Comparison of ENCODE assay signal across 10 cellular contexts in the genomic region with DNA sequence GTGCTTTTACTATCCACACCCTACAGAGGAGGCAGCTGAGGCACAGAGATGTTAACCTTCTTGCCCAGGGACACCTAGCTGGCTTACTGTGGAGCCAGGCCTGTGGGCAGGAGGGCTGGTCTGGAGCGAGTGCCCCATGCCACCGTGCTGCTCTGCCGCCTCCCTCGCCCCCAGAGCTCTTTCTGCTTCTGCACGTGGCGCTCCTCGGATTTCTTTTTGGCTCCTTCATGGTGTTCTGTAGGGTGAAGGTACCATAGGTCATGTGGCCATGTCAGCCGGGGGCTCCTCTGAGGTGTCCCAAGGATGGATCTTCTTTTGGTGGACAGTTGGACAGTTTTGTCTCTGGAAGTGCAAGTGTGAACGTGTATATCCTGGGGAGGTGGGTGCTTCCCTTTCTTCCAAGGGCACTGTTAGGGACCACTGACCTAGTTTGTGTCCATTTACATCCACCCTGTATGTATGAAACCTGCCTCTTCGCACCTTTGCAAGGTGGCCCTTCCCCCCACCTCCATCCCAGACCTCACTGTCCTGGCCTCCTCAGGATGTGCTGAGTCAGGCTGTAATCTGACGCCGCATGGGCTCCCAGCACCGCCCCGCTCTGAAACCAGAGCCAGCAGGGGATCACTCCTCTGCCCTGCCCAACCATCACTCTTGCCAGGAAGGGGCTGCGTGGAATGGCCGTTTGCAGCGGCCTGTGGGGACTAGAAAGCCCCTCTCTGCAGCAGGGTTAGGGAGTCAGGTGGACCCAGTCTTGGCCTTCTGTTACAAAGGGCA. TPM values are rescaled to one million over a fixed set of nuclear protein-coding genes. Genes with fewer than 3 reads are reported as not detected.
DNase-seq lines count a peak whose midpoint lies in the region; ATAC-seq, FAIRE-seq and TF ChIP-seq lines count a peak whose summit lies in the region.
"Had no signal": no experiment of that assay in that cellular context is flagged by ENCODE, and none has a peak within 500 bp of the region (broad histone marks: within the 10 kb centered on the region; RNA-seq: fewer than 3 reads in every experiment).

No MANE protein-coding gene starts in this region.

- peaks cover 3 to 55% (median 33%) of the 10 kb centered on the region in 4 donors for H3K4me1 ChIP-seq in tibial artery
- H3K4me1 ChIP-seq in small intestine (ENCODE audit: control insufficient read depth in 2 of 2, insufficient read depth in 1 of 2, low read depth in 1 of 2, low read length in 1 of 2) = no peaks in the 10 kb centered on the region
- H3K4me1 ChIP-seq in CD8-positive, alpha-beta T cell (ENCODE audit: insufficient read depth, low read length) = no peaks in the 10 kb centered on the region
- H3K4me1 ChIP-seq: colonic mucosa had no signal

- H3K27ac Mint-ChIP-seq in CD8-positive, alpha-beta T cell = no peak overlapping the region

- no peaks in the 10 kb centered on the region for H3K9me3 Mint-ChIP-seq in CD8-positive, alpha-beta T cell

- no peaks in the 10 kb centered on the region for H3K27me3 Mint-ChIP-seq in CD8-positive, alpha-beta T cell (ENCODE audit: low read depth)

- no peak overlapping the region for H3K4me3 Mint-ChIP-seq in CD8-positive, alpha-beta T cell

- no peak for FAIRE-seq in small intestine (lab: Jason Lieb, UNC)

- H3K9me3 ChIP-seq in tibial artery = no peaks in the 10 kb centered on the region
- H3K9me3 ChIP-seq in small intestine (ENCODE audit: control insufficient read depth, low read depth) = no peaks in the 10 kb centered on the region
- H3K9me3 ChIP-seq in CD8-positive, alpha-beta T cell (ENCODE audit: low read length) = no peaks in the 10 kb centered on the region
- H3K9me3 ChIP-seq: BLaER1, colonic mucosa had no signal

- no peaks in the 10 kb centered on the region for H3K4me1 Mint-ChIP-seq in CD8-positive, alpha-beta T cell (ENCODE audit: low read depth)

- H3K36me3 Mint-ChIP-seq in CD8-positive, alpha-beta T cell = peaks cover 82% of the 10 kb centered on the region

- no peak for ATAC-seq in CD8-positive, alpha-beta T cell

- WGBS in small intestine, 3 donors = 77 to 88% (median 86%) methylated on average over 17 of the region's 17 CpGs

- H3K27ac ChIP-seq in tibial artery = peak overlapping the region; percentile 65 to 77
- no peak overlapping the region for H3K27ac ChIP-seq in small intestine (ENCODE audit: low read depth in 1 of 2, low read length in 1 of 2)
- H3K27ac ChIP-seq in CD8-positive, alpha-beta T cell (ENCODE audit: low read depth, low read length) = no peak overlapping the region
- H3K27ac ChIP-seq: BLaER1, colonic mucosa had no signal

- POLR2A ChIA-PET in CD8-positive, alpha-beta T cell (lab: Charles Lee) = interaction anchor here (0.6 kb wide), 1 partner anchor 25 kb away, joined by 3 read pairs; no protein-coding TSS in a partner anchor

- no peak for TF ChIP-seq CTCF in tibial artery (IDR thresholded peaks at IDR 0.05)
- TF ChIP-seq CTCF in CD8-positive, alpha-beta T cell (IDR thresholded peaks at IDR 0.05) = no peak

- H3K4me3 ChIP-seq in tibial artery (no peak overlapping the region), small intestine (ENCODE audit: low read depth in 1 of 2, low read length in 2 of 2) (no peak overlapping the region)
- no peak overlapping the region for H3K4me3 ChIP-seq in CD8-positive, alpha-beta T cell (ENCODE audit: low read depth, low read length)
- H3K4me3 ChIP-seq: BLaER1, colonic mucosa had no signal

- H3K36me3 ChIP-seq in tibial artery (peaks cover 9 to 98% (median 65%) of the 10 kb centered on the region in 3 donors), small intestine (ENCODE audit: control insufficient read depth in 2 of 2, insufficient read depth in 2 of 2, low read length in 2 of 2) (peaks cover 22 to 44% of the 10 kb centered on the region in 2 donors)
- H3K36me3 ChIP-seq in CD8-positive, alpha-beta T cell (ENCODE audit: insufficient read depth, low read length) = peaks cover 65% of the 10 kb centered on the region

- CTCF ChIA-PET in CD8-positive, alpha-beta T cell (lab: Charles Lee) = interaction anchor here (2.3 kb wide), 1 partner anchor 109 kb away, joined by 7 read pairs; no protein-coding TSS in a partner anchor

- H3K27me3 ChIP-seq in tibial artery = no peaks in the 10 kb centered on the region
- no peaks in the 10 kb centered on the region for H3K27me3 ChIP-seq in small intestine (ENCODE audit: control insufficient read depth in 2 of 2, insufficient read depth in 2 of 2, low read length in 2 of 2)
- H3K27me3 ChIP-seq in CD8-positive, alpha-beta T cell (ENCODE audit: insufficient read depth, low read length) = no peaks in the 10 kb centered on the region
- H3K27me3 ChIP-seq: BLaER1, colonic mucosa had no signal

- peak; percentile 27 for DNase-seq in NCI-H748 (lab: John Stamatoyannopoulos, UW; ENCODE audit: unreplicated experiment)
- DNase-seq in NCI-H748 treated with DMSO at 0.1 percent for 48 hours (lab: John Stamatoyannopoulos, UW) = no peak
- peak; percentile 87 for DNase-seq in astrocyte of the hippocampus (ENCODE audit: low read depth, low spot score)
- peak; percentile 98 for DNase-seq in iPS-NIHi7 (ENCODE audit: extremely low spot score)
- DNase-seq in tibial artery = peak in 1 of 2 donors; percentile 72
- DNase-seq in small intestine = no peak
- DNase-seq in CD8-positive, alpha-beta T cell = no peak
- no peak for DNase-seq in cortex of kidney (lab: John Stamatoyannopoulos, UW)
- DNase-seq: colonic mucosa had no signal

- intact Hi-C loops in tibial artery (cut with DNase I; ENCODE audit: low total_unique reads) = loop anchor here (5.0 kb wide), 1 partner anchor 35 kb away; no protein-coding TSS in a partner anchor
- intact Hi-C loops in CD8-positive, alpha-beta T cell (cut with DNase I, micrococcal nuclease) = no loop called here

RNA-seq across cellular contexts. Expression of a gene that starts 31.7 kb away (rescaled TPM):
- 10 to 100 TPM in 1 of 3 donors, 1 to 10 TPM in 2; 2.7 to 18.2 (median 7.8) TPM for polyA plus RNA-seq in small intestine
- 10 to 100 TPM; 11.2 to 11.7 TPM for total RNA-seq in CD8-positive, alpha-beta T cell

RNA-seq across cellular contexts. Expression of a gene that starts 43.7 kb away (rescaled TPM):
- 100 to 1,000 TPM; 126 to 294 (median 216) TPM for polyA plus RNA-seq in small intestine
- total RNA-seq in CD8-positive, alpha-beta T cell = 10 to 100 TPM; 83.7 to 95.2 TPM

RNA-seq across cellular contexts. Expression of a gene that starts 44.1 kb away (rescaled TPM):
- 10 to 100 TPM; 53.0 to 62.7 (median 57.6) TPM for polyA plus RNA-seq in small intestine
- total RNA-seq in CD8-positive, alpha-beta T cell = 10 to 100 TPM; 52.9 to 57.4 TPM

RNA-seq across cellular contexts. Expression of a gene that starts 48.2 kb away (rescaled TPM):
- polyA plus RNA-seq in small intestine = 1 to 10 TPM in 2 of 3 donors, under 1 TPM in 1; 0.45 to 2.7 (median 2.1) TPM
- not detected for total RNA-seq in CD8-positive, alpha-beta T cell

Comparison
In these comparisons a context has a peak if more than half of its experiments do, and no peak if none do; other contexts are left out.
1. DNase-seq: peak in NCI-H748 (single experiment), astrocyte of the hippocampus (single experiment) and iPS-NIHi7 (single experiment); none in NCI-H748 treated with DMSO at 0.1 percent for 48 hours (single experiment), small intestine (single experiment), CD8-positive, alpha-beta T cell (0 of 7) and cortex of kidney (single experiment).
2. H3K27ac ChIP-seq: peak in tibial artery (2 of 2); none in small intestine (0 of 2) and CD8-positive, alpha-beta T cell (single experiment).